ENCODE assay signal across 1 cellular context in genomic region chr22:30205281-30206115, GRCh38.
TF ChIP-seq lines count a peak whose summit lies in the region.

No MANE protein-coding gene starts in this region.

TF ChIP-seq in A549, 52 proteins besides CTCF, POLR2A, EP300 and RAD21 (continued from another document):
- TF ChIP-seq, protein P1, sequence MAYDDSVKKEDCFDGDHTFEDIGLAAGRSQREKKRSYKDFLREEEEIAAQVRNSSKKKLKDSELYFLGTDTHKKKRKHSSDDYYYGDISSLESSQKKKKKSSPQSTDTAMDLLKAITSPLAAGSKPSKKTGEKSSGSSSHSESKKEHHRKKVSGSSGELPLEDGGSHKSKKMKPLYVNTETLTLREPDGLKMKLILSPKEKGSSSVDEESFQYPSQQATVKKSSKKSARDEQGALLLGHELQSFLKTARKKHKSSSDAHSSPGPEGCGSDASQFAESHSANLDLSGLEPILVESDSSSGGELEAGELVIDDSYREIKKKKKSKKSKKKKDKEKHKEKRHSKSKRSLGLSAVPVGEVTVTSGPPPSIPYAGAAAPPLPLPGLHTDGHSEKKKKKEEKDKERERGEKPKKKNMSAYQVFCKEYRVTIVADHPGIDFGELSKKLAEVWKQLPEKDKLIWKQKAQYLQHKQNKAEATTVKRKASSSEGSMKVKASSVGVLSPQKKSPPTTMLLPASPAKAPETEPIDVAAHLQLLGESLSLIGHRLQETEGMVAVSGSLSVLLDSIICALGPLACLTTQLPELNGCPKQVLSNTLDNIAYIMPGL (CRISPR knock-in tag; IDR thresholded peaks at IDR 0.05; ENCODE audit: borderline replicate concordance): no peak; the same call in 1 of the 2 replicates
- TF ChIP-seq PBX3 (IDR thresholded peaks at IDR 0.05) (0 out of 2 replicates have a peak, but pooled peaks have one; percentile 30), FOSB (CRISPR knock-in tag; IDR thresholded peaks at IDR 0.05) (0 out of 2 replicates have a peak, but pooled peaks have one; percentile 5)
